13 cellular contexts compared by ENCODE assay signal in genomic region chr1:245258271-245258920, GRCh38.
A peak's percentile ranks its signal among the peaks of the same experiment; 100 is the strongest.
DNase-seq lines count a peak whose midpoint lies in the region; ATAC-seq and TF ChIP-seq lines count a peak whose summit lies in the region.
"Had no signal": no experiment of that assay in that cellular context is flagged by ENCODE, and none has a peak within 500 bp of the region (broad histone marks: within the 10 kb centered on the region; RNA-seq: fewer than 3 reads in every experiment).

No MANE protein-coding gene starts in this region.

- no peaks in the 10 kb centered on the region for H3K27me3 ChIP-seq in body of pancreas
- no peaks in the 10 kb centered on the region for H3K27me3 ChIP-seq in right lobe of liver

- H3K9me3 ChIP-seq in body of pancreas (no peaks in the 10 kb centered on the region), right lobe of liver (no peaks in the 10 kb centered on the region)
- H3K9me3 ChIP-seq: sigmoid colon, thoracic aorta had no signal

- peak in 2 of 3 donors; percentile 41 to 63 for TF ChIP-seq POLR2A in body of pancreas (IDR thresholded peaks at IDR 0.05)
- TF ChIP-seq POLR2A in right lobe of liver (IDR thresholded peaks at IDR 0.05): no peak

- ATAC-seq in body of pancreas (peak; percentile 84), right lobe of liver (peak; percentile 69 to 91 (median 88)), GM21526 (IDR thresholded peaks at IDR 0.05; ENCODE audit: low FRiP score, unreplicated experiment) (no peak), sciatic nerve (no peak)
- ATAC-seq: heart left ventricle had no signal

- no peak for TF ChIP-seq CTCF in C4-2B (conservative IDR thresholded peaks at IDR 0.05)
- no peak for TF ChIP-seq CTCF in body of pancreas (IDR thresholded peaks at IDR 0.05)
- no peak for TF ChIP-seq CTCF in right lobe of liver (IDR thresholded peaks at IDR 0.05)

- H3K27ac ChIP-seq in C4-2B (peak overlapping the region; percentile 7; the same call in 1 of the 2 replicates), body of pancreas (peak overlapping the region; percentile 25 to 74 (median 62)), right lobe of liver (no peak overlapping the region)
- H3K27ac ChIP-seq: heart left ventricle, sigmoid colon, thoracic aorta had no signal

- WGBS in body of pancreas, 2 donors: 16 to 25% methylated on average over 12 of the region's 12 CpGs
- WGBS in right lobe of liver (ENCODE audit: insufficient coverage, low coverage, low lambda C conversion rate, missing lambda C conversion rate): 42% methylated on average over 4 of the region's 12 CpGs

- H3K4me3 ChIP-seq in body of pancreas (no peak overlapping the region), right lobe of liver (no peak overlapping the region)
- H3K4me3 ChIP-seq: heart left ventricle, sigmoid colon, thoracic aorta had no signal

- peak; percentile 18 for DNase-seq in NCI-H1105 (lab: John Stamatoyannopoulos, UW)
- peak; percentile 47 to 77 (median 67) for DNase-seq in body of pancreas
- peak in 1 of 3 donors; percentile 52 for DNase-seq in right lobe of liver
- DNase-seq in germinal center (ENCODE audit: low spot score): no peak
- no peak for DNase-seq in sciatic nerve (ENCODE audit: low spot score)
- no peak for DNase-seq in NCI-H2107 (lab: John Stamatoyannopoulos, UW)
- DNase-seq: effector memory CD4-positive, alpha-beta T cell; heart left ventricle; NCI-H1436; sigmoid colon had no signal

- intact Hi-C loops in body of pancreas (cut with DNase I) (no loop called here), right lobe of liver (cut with DNase I) (no loop called here), sciatic nerve (cut with DNase I) (no loop called here)

- H3K4me1 ChIP-seq in body of pancreas: peaks cover 48% of the 10 kb centered on the region
- H3K4me1 ChIP-seq in right lobe of liver: peaks cover 0 to 7% (median 0%) of the 10 kb centered on the region in 4 donors
- H3K4me1 ChIP-seq: sigmoid colon had no signal

- H3K36me3 ChIP-seq in body of pancreas (replicated peaks in 1 of 2; ENCODE audit: insufficient read depth in 1 of 2, low read depth in 2 of 2) (no peaks in the 10 kb centered on the region), right lobe of liver (no peaks in the 10 kb centered on the region)
- H3K36me3 ChIP-seq: heart left ventricle, sigmoid colon, thoracic aorta had no signal

Comparison
In these comparisons a context has a peak if more than half of its experiments do, and no peak if none do; other contexts are left out.
1. H3K27ac ChIP-seq: peak in C4-2B (single experiment) and body of pancreas (4 of 4); none in right lobe of liver (0 of 3).
2. DNase-seq: peak in NCI-H1105 (single experiment) and body of pancreas (4 of 4); none in germinal center (single experiment), sciatic nerve (single experiment) and NCI-H2107 (single experiment).
3. ATAC-seq: peak in body of pancreas (single experiment) and right lobe of liver (4 of 4); none in GM21526 (single experiment) and sciatic nerve (single experiment).